Comparison of ENCODE assay signal across 9 cellular contexts in genomic region chr11:73729594-73730206, GRCh38. TPM values are rescaled to one million over a fixed set of nuclear protein-coding genes. Genes with fewer than 3 reads are reported as not detected.
DNase-seq lines count a peak whose midpoint lies in the region; ATAC-seq and TF ChIP-seq lines count a peak whose summit lies in the region.
"Had no signal": no experiment of that assay in that cellular context is flagged by ENCODE, and none has a peak within 500 bp of the region (broad histone marks: within the 10 kb centered on the region; RNA-seq: fewer than 3 reads in every experiment).

No MANE protein-coding gene starts in this region.

- peaks cover 29 to 63% (median 37%) of the 10 kb centered on the region in 3 donors for H3K4me1 Mint-ChIP-seq in CD8-positive, alpha-beta memory T cell
- no peaks in the 10 kb centered on the region for H3K4me1 Mint-ChIP-seq in mesothelial cell of epicardium

- peaks cover 0 to 1% of the 10 kb centered on the region in 2 donors for H3K27me3 Mint-ChIP-seq in CD8-positive, alpha-beta memory T cell
- H3K27me3 Mint-ChIP-seq in mesothelial cell of epicardium (ENCODE audit: low read depth), result no peaks in the 10 kb centered on the region
- H3K27me3 Mint-ChIP-seq: IgD-negative memory B cell had no signal

- POLR2A ChIA-PET in CD8-positive, alpha-beta memory T cell (lab: Charles Lee), result no interaction called here
- POLR2A ChIA-PET in HEK293T (lab: Yijun Ruan, JAX), result interaction anchor here (1.0 kb wide), 1 partner anchor 50 kb away, joined by 3 read pairs; no protein-coding TSS in a partner anchor

- H3K27ac Mint-ChIP-seq in CD8-positive, alpha-beta memory T cell, result peak overlapping the region in 7 of 8 donors; percentile 6 to 81 (median 55)
- H3K27ac Mint-ChIP-seq in mesothelial cell of epicardium, result peak overlapping the region; percentile 71

- WGBS in adrenal gland, 4 donors, result 92 to 94% (median 93%) methylated on average over 3 of the region's 3 CpGs

- H3K36me3 ChIP-seq in CD8-positive, alpha-beta memory T cell (ENCODE audit: insufficient read depth, low read length), result peaks cover 3% of the 10 kb centered on the region
- no peaks in the 10 kb centered on the region for H3K36me3 ChIP-seq in adrenal gland (replicated peaks in 1 of 2)

- ATAC-seq in HG03432 (IDR thresholded peaks at IDR 0.05; ENCODE audit: unreplicated experiment) (no peak), GM21825 (IDR thresholded peaks at IDR 0.05; ENCODE audit: unreplicated experiment) (no peak)

- H3K27me3 ChIP-seq in CD8-positive, alpha-beta memory T cell (ENCODE audit: insufficient read depth, low read length, poor library complexity, severe bottlenecking), result no peaks in the 10 kb centered on the region
- H3K27me3 ChIP-seq in adrenal gland, result no peaks in the 10 kb centered on the region

- intact Hi-C loops in adrenal gland (cut with DNase I), result no loop called here

- CTCF ChIA-PET in CD8-positive, alpha-beta memory T cell (lab: Charles Lee), result no interaction called here
- CTCF ChIA-PET in HEK293T (lab: Yijun Ruan, JAX), result interaction anchor here (0.8 kb wide), 1 partner anchor 17 kb away, joined by 3 read pairs; no protein-coding TSS in a partner anchor

- H3K9me3 ChIP-seq in CD8-positive, alpha-beta memory T cell (ENCODE audit: low read length), result no peaks in the 10 kb centered on the region
- no peaks in the 10 kb centered on the region for H3K9me3 ChIP-seq in adrenal gland (replicated peaks in 1 of 3)

- peaks cover 0 to 45% (median 17%) of the 10 kb centered on the region in 3 donors for H3K36me3 Mint-ChIP-seq in CD8-positive, alpha-beta memory T cell
- peaks cover 38% of the 10 kb centered on the region for H3K36me3 Mint-ChIP-seq in mesothelial cell of epicardium

- no peaks in the 10 kb centered on the region for H3K4me1 ChIP-seq in CD8-positive, alpha-beta memory T cell (ENCODE audit: insufficient read depth, low read length)
- peaks cover 0 to under 1% of the 10 kb centered on the region in 2 donors for H3K4me1 ChIP-seq in adrenal gland (replicated peaks in 1 of 2)

- no peaks in the 10 kb centered on the region for H3K9me3 Mint-ChIP-seq in CD8-positive, alpha-beta memory T cell
- H3K9me3 Mint-ChIP-seq in mesothelial cell of epicardium, result peaks cover 5% of the 10 kb centered on the region
- H3K9me3 Mint-ChIP-seq: IgD-negative memory B cell had no signal

- no peak overlapping the region for H3K4me3 Mint-ChIP-seq in CD8-positive, alpha-beta memory T cell
- H3K4me3 Mint-ChIP-seq in mesothelial cell of epicardium, result no peak overlapping the region
- H3K4me3 Mint-ChIP-seq: IgD-negative memory B cell had no signal

- H3K27ac ChIP-seq in CD8-positive, alpha-beta memory T cell (ENCODE audit: low read depth, low read length), result no peak overlapping the region
- no peak overlapping the region for H3K27ac ChIP-seq in adrenal gland

- H3K4me3 ChIP-seq in CD8-positive, alpha-beta memory T cell (ENCODE audit: low read length), result no peak overlapping the region
- no peak overlapping the region for H3K4me3 ChIP-seq in adrenal gland

- no peak for DNase-seq in CD8-positive, alpha-beta memory T cell
- peak; percentile 45 for DNase-seq in HEK293T (ENCODE audit: extremely low spot score)
- peak in 1 of 7 donors; percentile 36 for DNase-seq in adrenal gland
- no peak for DNase-seq in mesothelial cell of epicardium (ENCODE audit: low spot score in 2 of 2, unreplicated experiment in 2 of 2)
- no peak for DNase-seq in NK-92 (lab: John Stamatoyannopoulos, UW; ENCODE audit: unreplicated experiment)
- no peak for DNase-seq in stimulated activated CD4-positive, alpha-beta T cell treated with anti-CD3 and anti-CD28 coated beads, Interleukin-1b, Interleukin-23, amount 100 ng/mL, for 48 hours

- TF ChIP-seq POLR2A in adrenal gland (IDR thresholded peaks at IDR 0.05), result no peak

- TF ChIP-seq CTCF in adrenal gland (IDR thresholded peaks at IDR 0.05) (peak in 5 of 6 experiments; percentile 19 to 39 (median 37)), mesothelial cell of epicardium (IDR thresholded peaks at IDR 0.05; ENCODE audit: unreplicated experiment) (peak; percentile 55)

TF ChIP-seq in HEK293T, 16 proteins besides CTCF, POLR2A, EP300 and RAD21:
- TF ChIP-seq L3MBTL2 (conservative IDR thresholded peaks at IDR 0.05) (no peak), SP1 (IDR thresholded peaks at IDR 0.05) (no peak)
TF ChIP-seq in HEK293T: peak in this region for 0.

RNA-seq across cellular contexts. Expression of gene RAB6A, which starts 31.2 kb away (rescaled TPM):
- total RNA-seq in CD8-positive, alpha-beta memory T cell, result 10 to 100 TPM; 66.9 to 69.9 TPM
- polyA plus RNA-seq in CD8-positive, alpha-beta memory T cell, result 125 TPM
- 100 to 1,000 TPM; 107 to 283 (median 143) TPM for total RNA-seq in adrenal gland
- 100 to 1,000 TPM in 1 of 3 donors, 10 to 100 TPM in 2; 27.8 to 277 (median 40.5) TPM for polyA plus RNA-seq in adrenal gland
- 66.3 to 74.8 TPM (median 68.4 TPM) in 3 replicates for total RNA-seq in mesothelial cell of epicardium

RNA-seq across cellular contexts. Expression of gene MRPL48, which starts 58.0 kb away (rescaled TPM):
- total RNA-seq in CD8-positive, alpha-beta memory T cell, result 10 to 100 TPM; 63.1 to 66.7 TPM
- 56.8 TPM for polyA plus RNA-seq in CD8-positive, alpha-beta memory T cell
- 10 to 100 TPM; 13.6 to 42.6 (median 28.7) TPM for total RNA-seq in adrenal gland
- polyA plus RNA-seq in adrenal gland, result 10 to 100 TPM; 31.7 to 59.5 (median 32.3) TPM
- total RNA-seq in mesothelial cell of epicardium, result 25.2 to 29.3 TPM (median 27.0 TPM) in 3 replicates
